ENCODE assay signal across 25 cellular contexts in genomic region chr5:172585114-172585513, GRCh38. TPM values are rescaled to one million over a fixed set of nuclear protein-coding genes. Genes with fewer than 3 reads are reported as not detected.
DNase-seq lines count a peak whose midpoint lies in the region; ATAC-seq and TF ChIP-seq lines count a peak whose summit lies in the region.
"Had no signal": no experiment of that assay in that cellular context is flagged by ENCODE, and none has a peak within 500 bp of the region (broad histone marks: within the 10 kb centered on the region; RNA-seq: fewer than 3 reads in every experiment).

No MANE protein-coding gene starts in this region.

- intact Hi-C loops in esophagus squamous epithelium (cut with DNase I) (no loop called here), left ventricle myocardium inferior (cut with micrococcal nuclease) (no loop called here), psoas muscle (cut with DNase I) (no loop called here), thyroid gland (cut with DNase I) (no loop called here)

- H3K27ac ChIP-seq in esophagus squamous epithelium (peak overlapping the region; percentile 48 to 88 (median 78)), left ventricle myocardium inferior (replicated peaks) (peak overlapping the region; percentile 90), psoas muscle (peak overlapping the region; percentile 75), thyroid gland (peak overlapping the region in 2 of 3 donors; percentile 40 to 68)
- H3K27ac ChIP-seq: brain microvascular endothelial cell, neutrophil, tibial artery had no signal

- peaks cover 15 to 36% of the 10 kb centered on the region in 2 donors for H3K27me3 Mint-ChIP-seq in natural killer cell treated with Interleukin-12 subunit alpha and Interleukin-12 subunit beta and Interleukin-15 and Interleukin-18, amount 100 ng/mL, for 72 hours

- no peak overlapping the region for H3K4me3 Mint-ChIP-seq in natural killer cell treated with Interleukin-12 subunit alpha and Interleukin-12 subunit beta and Interleukin-15 and Interleukin-18, amount 100 ng/mL, for 72 hours
- H3K4me3 Mint-ChIP-seq: activated CD8-positive, alpha-beta T cell treated with anti-CD3 and anti-CD28 coated beads, Interleukin-2, amount 10 ng/mL, durations not matched to agents 7 days and 5 days; activated naive CD4-positive, alpha-beta T cell treated with anti-CD3 and anti-CD28 coated beads for 36 hours; CD8-positive, alpha-beta T cell; T-helper 2 cell treated with Interferon-gamma antibody and Interleukin-4, amounts not matched to agents 5 μg/mL and 100 μg/mL, for 36 hours had no signal

- no peaks in the 10 kb centered on the region for H3K36me3 Mint-ChIP-seq in natural killer cell treated with Interleukin-12 subunit alpha and Interleukin-12 subunit beta and Interleukin-15 and Interleukin-18, amount 100 ng/mL, for 72 hours
- H3K36me3 Mint-ChIP-seq: CD8-positive, alpha-beta T cell had no signal

- no peak overlapping the region for H3K27ac Mint-ChIP-seq in natural killer cell treated with Interleukin-12 subunit alpha and Interleukin-12 subunit beta and Interleukin-15 and Interleukin-18, amount 100 ng/mL, for 72 hours
- H3K27ac Mint-ChIP-seq: activated CD8-positive, alpha-beta T cell treated with anti-CD3 and anti-CD28 coated beads, Interleukin-2, amount 10 ng/mL, durations not matched to agents 7 days and 5 days; activated naive CD4-positive, alpha-beta T cell treated with anti-CD3 and anti-CD28 coated beads for 36 hours; CD8-positive, alpha-beta T cell; T-helper 2 cell treated with Interferon-gamma antibody and Interleukin-4, amounts not matched to agents 5 μg/mL and 100 μg/mL, for 36 hours had no signal

- TF ChIP-seq POLR2A in esophagus squamous epithelium (IDR thresholded peaks at IDR 0.05), result no peak
- no peak for TF ChIP-seq POLR2A in thyroid gland (IDR thresholded peaks at IDR 0.05)

- H3K4me1 ChIP-seq in esophagus squamous epithelium, result peaks cover 4 to 43% (median 17%) of the 10 kb centered on the region in 3 donors
- H3K4me1 ChIP-seq in left ventricle myocardium inferior, result peaks cover 66% of the 10 kb centered on the region
- H3K4me1 ChIP-seq in psoas muscle, result peaks cover 3% of the 10 kb centered on the region
- peaks cover 0 to 18% of the 10 kb centered on the region in 2 donors for H3K4me1 ChIP-seq in thyroid gland
- H3K4me1 ChIP-seq: BE2C, tibial artery had no signal

- no peak overlapping the region for H3K4me3 ChIP-seq in esophagus squamous epithelium
- H3K4me3 ChIP-seq in left ventricle myocardium inferior, result no peak overlapping the region
- no peak overlapping the region for H3K4me3 ChIP-seq in psoas muscle
- H3K4me3 ChIP-seq in thyroid gland (replicated peaks in 1 of 3), result no peak overlapping the region
- H3K4me3 ChIP-seq: tibial artery had no signal

- H3K9me3 ChIP-seq in esophagus squamous epithelium (no peaks in the 10 kb centered on the region), left ventricle myocardium inferior (replicated peaks) (no peaks in the 10 kb centered on the region), psoas muscle (no peaks in the 10 kb centered on the region), thyroid gland (no peaks in the 10 kb centered on the region)
- H3K9me3 ChIP-seq: BE2C, neutrophil, tibial artery had no signal

- H3K27me3 ChIP-seq in esophagus squamous epithelium (no peaks in the 10 kb centered on the region), left ventricle myocardium inferior (ENCODE audit: low read depth) (no peaks in the 10 kb centered on the region), psoas muscle (ENCODE audit: insufficient read depth in 3 of 3, low read length in 2 of 3) (peaks cover 0 to 9% (median 3%) of the 10 kb centered on the region in 3 donors), thyroid gland (no peaks in the 10 kb centered on the region)
- H3K27me3 ChIP-seq: BE2C, tibial artery had no signal

- H3K36me3 ChIP-seq in esophagus squamous epithelium (no peaks in the 10 kb centered on the region), left ventricle myocardium inferior (no peaks in the 10 kb centered on the region), psoas muscle (ENCODE audit: insufficient read depth in 1 of 2, low read depth in 1 of 2) (no peaks in the 10 kb centered on the region), thyroid gland (no peaks in the 10 kb centered on the region)
- H3K36me3 ChIP-seq: BE2C, brain microvascular endothelial cell, neutrophil, tibial artery had no signal

- DNase-seq in esophagus squamous epithelium (lab: John Stamatoyannopoulos, UW) (no peak), left ventricle myocardium inferior (no peak), psoas muscle (peak in 1 of 2 donors; percentile 68), thyroid gland (peak in 1 of 2 donors; percentile 12), NCI-H526 (lab: John Stamatoyannopoulos, UW) (no peak)
- no peak for DNase-seq in natural killer cell treated with Interleukin-12 subunit alpha and Interleukin-12 subunit beta and Interleukin-15 and Interleukin-18, amount 100 ng/mL, for 72 hours (ENCODE audit: low spot score)
- no peak for DNase-seq in activated CD4-positive, alpha-beta T cell treated with anti-CD3 and anti-CD28 coated beads, Interleukin-2, amount 50 U/mL, for 48 hours
- DNase-seq: activated CD4-positive, alpha-beta T cell treated with anti-CD3 and anti-CD28 coated beads for 1 hour; activated CD8-positive, alpha-beta T cell treated with anti-CD3 and anti-CD28 coated beads, Interleukin-2, amount 10 ng/mL, durations not matched to agents 7 days and 5 days; activated naive CD4-positive, alpha-beta T cell treated with anti-CD3 and anti-CD28 coated beads for 36 hours; amygdala; BE2C; brain microvascular endothelial cell; CD8-positive, alpha-beta T cell; DMS 273 treated with DMSO at 0.1 percent for 48 hours; H7; NCI-H1417; NCI-H446; NCI-H774; stimulated activated naive CD4-positive, alpha-beta T cell; tibial artery had no signal

- TF ChIP-seq CTCF in esophagus squamous epithelium (IDR thresholded peaks at IDR 0.05) (no peak), left ventricle myocardium inferior (IDR thresholded peaks at IDR 0.05; ENCODE audit: borderline replicate concordance) (no peak), psoas muscle (IDR thresholded peaks at IDR 0.05) (no peak), thyroid gland (IDR thresholded peaks at IDR 0.05) (no peak)

- ATAC-seq in psoas muscle, result peak in 2 of 4 donors; percentile 39 to 54
- ATAC-seq in HG02852 (IDR thresholded peaks at IDR 0.05; ENCODE audit: unreplicated experiment), result no peak
- ATAC-seq in natural killer cell treated with Interleukin-12 subunit alpha and Interleukin-12 subunit beta and Interleukin-15 and Interleukin-18, amount 100 ng/mL, for 72 hours, result no peak
- ATAC-seq: activated CD8-positive, alpha-beta T cell treated with anti-CD3 and anti-CD28 coated beads, Interleukin-2, amount 10 ng/mL, durations not matched to agents 7 days and 5 days; CD8-positive, alpha-beta T cell; left lobe of liver had no signal

- no peaks in the 10 kb centered on the region for H3K9me3 Mint-ChIP-seq in natural killer cell treated with Interleukin-12 subunit alpha and Interleukin-12 subunit beta and Interleukin-15 and Interleukin-18, amount 100 ng/mL, for 72 hours
- H3K9me3 Mint-ChIP-seq: activated naive CD4-positive, alpha-beta T cell treated with anti-CD3 and anti-CD28 coated beads for 36 hours; CD8-positive, alpha-beta T cell; T-helper 2 cell treated with Interferon-gamma antibody and Interleukin-4, amounts not matched to agents 5 μg/mL and 100 μg/mL, for 36 hours had no signal

- no peaks in the 10 kb centered on the region for H3K4me1 Mint-ChIP-seq in natural killer cell treated with Interleukin-12 subunit alpha and Interleukin-12 subunit beta and Interleukin-15 and Interleukin-18, amount 100 ng/mL, for 72 hours (ENCODE audit: low read depth in 2 of 2)

- 60 to 79% methylated on average over 5 of the region's 5 CpGs for WGBS in esophagus squamous epithelium, 2 donors
- 42 to 65% (median 51%) methylated on average over 5 of the region's 5 CpGs for WGBS in psoas muscle, 3 donors
- 57 to 63% methylated on average over 5 of the region's 5 CpGs for WGBS in thyroid gland, 2 donors

RNA-seq across cellular contexts. Expression of gene NEURL1B, which starts 55.9 kb away (rescaled TPM):
- total RNA-seq in esophagus squamous epithelium (10 to 100 TPM; 11.9 to 18.8 (median 15.6) TPM), left ventricle myocardium inferior (24.0 TPM), psoas muscle (10 to 100 TPM; 13.7 to 20.4 (median 16.4) TPM), thyroid gland (10 to 100 TPM in 2 of 4 donors, 1 to 10 TPM in 2; 8.2 to 29.9 (median 10.9) TPM)
- polyA plus RNA-seq in psoas muscle, result 1 to 10 TPM; 8.0 to 9.7 (median 8.2) TPM
- under 1 TPM; 0.14 to 0.36 TPM for total RNA-seq in natural killer cell treated with Interleukin-12 subunit alpha and Interleukin-12 subunit beta and Interleukin-15 and Interleukin-18, amount 100 ng/mL, for 72 hours

Comparison
In these comparisons a context has a peak if more than half of its experiments do, and no peak if none do; other contexts are left out.
1. RNA of gene NEURL1B, which starts 55.9 kb away (total RNA-seq): 24.0 TPM in left ventricle myocardium inferior (single experiment), 11.9 to 18.8 TPM in esophagus squamous epithelium, 13.7 to 20.4 TPM in psoas muscle and 8.2 to 29.9 TPM in thyroid gland; 0.14 to 0.36 TPM in natural killer cell treated with Interleukin-12 subunit alpha and Interleukin-12 subunit beta and Interleukin-15 and Interleukin-18, amount 100 ng/mL, for 72 hours; every median in the first group is over 4 times any median in the second.
2. Peak in every context shown above with its lines, with median percentiles within 50 percentile points of each other: H3K27ac ChIP-seq.